Comparison of ENCODE assay signal across 22 cellular contexts in the genomic region with DNA sequence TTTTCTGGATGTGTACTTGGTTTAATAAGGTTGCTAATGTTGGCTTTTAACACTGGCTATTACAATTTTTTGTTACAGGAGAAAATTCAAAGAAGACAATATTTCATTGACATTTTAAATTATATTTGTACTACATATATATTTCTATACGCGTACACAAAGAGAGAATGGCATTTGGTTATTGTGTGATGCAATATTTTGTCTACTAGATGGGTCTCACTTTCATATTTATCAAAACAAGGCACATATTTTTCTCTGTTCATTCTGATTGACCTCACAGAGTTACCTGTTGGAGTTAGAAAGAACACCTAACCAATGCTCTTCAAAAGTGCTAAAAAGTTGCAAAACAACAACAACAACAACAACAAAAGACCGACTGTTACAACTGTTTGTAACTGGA.
"Had no signal": no experiment of that assay in that cellular context is flagged by ENCODE, and none has a peak within 500 bp of the region (broad histone marks: within the 10 kb centered on the region; RNA-seq: fewer than 3 reads in every experiment).

No MANE protein-coding gene starts in this region.

- H3K27me3 Mint-ChIP-seq: naive thymus-derived CD4-positive, alpha-beta T cell; stimulated activated memory B cell treated with anti-CD40 and anti-IgM and Interleukin-4, amounts not matched to agents 10 μg/mL and 1 μg/mL and 100 μg/mL, for 72 hours; stimulated activated naive CD8-positive, alpha-beta T cell treated with anti-CD3 and anti-CD28 coated beads, Interleukin-15, Interleukin-2, amounts not matched to agents 100 ng/mL and 50 ng/mL, for 24 hours had no signal

- H3K36me3 Mint-ChIP-seq: naive thymus-derived CD4-positive, alpha-beta T cell; stimulated activated memory B cell treated with anti-CD40 and anti-IgM and Interleukin-4, amounts not matched to agents 10 μg/mL and 1 μg/mL and 100 μg/mL, for 72 hours had no signal

- H2AFZ ChIP-seq: parathyroid adenoma had no signal

- H3K4me3 ChIP-seq: esophagus muscularis mucosa, gastroesophageal sphincter, prostate gland, spleen, tibial artery, upper lobe of left lung, uterus had no signal

- H3K4me1 ChIP-seq: esophagus muscularis mucosa, gastroesophageal sphincter, parathyroid adenoma, prostate gland, spleen, tibial artery, upper lobe of left lung, uterus had no signal

- H3K4me3 Mint-ChIP-seq: naive thymus-derived CD4-positive, alpha-beta T cell; nephron progenitor cell; stimulated activated memory B cell treated with anti-CD40 and anti-IgM and Interleukin-4, amounts not matched to agents 10 μg/mL and 1 μg/mL and 100 μg/mL, for 72 hours; stimulated activated naive CD8-positive, alpha-beta T cell treated with anti-CD3 and anti-CD28 coated beads, Interleukin-15, Interleukin-2, amounts not matched to agents 100 ng/mL and 50 ng/mL, for 24 hours had no signal

- H3K9me3 ChIP-seq: esophagus muscularis mucosa, gastroesophageal sphincter, prostate gland, tibial artery, upper lobe of left lung, uterus had no signal

- ATAC-seq: gastroesophageal sphincter; left lobe of liver; naive thymus-derived CD4-positive, alpha-beta T cell; sciatic nerve; stimulated activated memory B cell treated with anti-CD40 and anti-IgM and Interleukin-4, amounts not matched to agents 10 μg/mL and 1 μg/mL and 100 μg/mL, for 72 hours had no signal

- H3K27ac ChIP-seq: epithelial cell of prostate, esophagus muscularis mucosa, gastroesophageal sphincter, parathyroid adenoma, prostate gland, spleen, tibial artery, upper lobe of left lung, uterus had no signal

- H3K9ac ChIP-seq: parathyroid adenoma had no signal

- H3K9me3 Mint-ChIP-seq: nephron progenitor cell; stimulated activated naive CD8-positive, alpha-beta T cell treated with anti-CD3 and anti-CD28 coated beads, Interleukin-15, Interleukin-2, amounts not matched to agents 100 ng/mL and 50 ng/mL, for 24 hours had no signal

- H3K79me2 ChIP-seq: parathyroid adenoma had no signal

- H3K27ac Mint-ChIP-seq: naive thymus-derived CD4-positive, alpha-beta T cell; nephron progenitor cell; stimulated activated memory B cell treated with anti-CD40 and anti-IgM and Interleukin-4, amounts not matched to agents 10 μg/mL and 1 μg/mL and 100 μg/mL, for 72 hours; stimulated activated naive CD8-positive, alpha-beta T cell treated with anti-CD3 and anti-CD28 coated beads, Interleukin-15, Interleukin-2, amounts not matched to agents 100 ng/mL and 50 ng/mL, for 24 hours had no signal

- H3K36me3 ChIP-seq: esophagus muscularis mucosa, gastroesophageal sphincter, prostate gland, spleen, tibial artery, upper lobe of left lung, uterus had no signal

- DNase-seq: effector memory CD4-positive, alpha-beta T cell; glutamatergic neuron; islet precursor cell; mammary epithelial cell; naive thymus-derived CD4-positive, alpha-beta T cell; nephron progenitor cell; spleen; stimulated activated CD4-positive, alpha-beta T cell treated with anti-CD3 and anti-CD28 coated beads, Interleukin-15, amount 100 ng/mL, for 24 hours; stimulated activated CD4-positive, alpha-beta T cell treated with anti-CD3 and anti-CD28 coated beads, Interleukin-1b, Interleukin-23, amount 100 ng/mL, for 48 hours; stimulated activated CD4-positive, alpha-beta T cell treated with anti-CD3 and anti-CD28 coated beads, Interleukin-4, amount 100 ng/mL, for 24 hours; tibial artery; upper lobe of left lung; uterus had no signal

- H3K27me3 ChIP-seq: esophagus muscularis mucosa, gastroesophageal sphincter, spleen, tibial artery, upper lobe of left lung, uterus had no signal

- H3K4me1 Mint-ChIP-seq: nephron progenitor cell; stimulated activated memory B cell treated with anti-CD40 and anti-IgM and Interleukin-4, amounts not matched to agents 10 μg/mL and 1 μg/mL and 100 μg/mL, for 72 hours had no signal
